1 cellular context compared by ENCODE assay signal in genomic region chr3:180036092-180036677, GRCh38.
TF ChIP-seq lines count a peak whose summit lies in the region.

No MANE protein-coding gene starts in this region.

TF ChIP-seq in WTC11, 78 proteins besides CTCF, POLR2A, EP300 and RAD21 (continued from another document):
- no peak for TF ChIP-seq ZSCAN18 (CRISPR knock-in tag; IDR thresholded peaks at IDR 0.05)
- TF ChIP-seq ETV6 (CRISPR knock-in tag; IDR thresholded peaks at IDR 0.05) = no peak
